1 cellular context compared by ENCODE assay signal in genomic region chr1:45755697-45756096, GRCh38.
A peak's percentile ranks its signal among the peaks of the same experiment; 100 is the strongest.
TF ChIP-seq lines count a peak whose summit lies in the region.

No MANE protein-coding gene starts in this region.

TF ChIP-seq in K562, 482 proteins besides CTCF, POLR2A, EP300 and RAD21:
- 0 out of 2 replicates have a peak, but pooled peaks have one; percentile 24 for TF ChIP-seq CTBP1 (IDR thresholded peaks at IDR 0.05; ENCODE audit: borderline replicate concordance)
- no peak for TF ChIP-seq ZFP91 (CRISPR knock-in tag; IDR thresholded peaks at IDR 0.05)
- TF ChIP-seq HINFP (tag; conservative IDR thresholded peaks at IDR 0.05; ENCODE audit: low read depth) = 0 out of 2 replicates have a peak, but pooled peaks have one; percentile 3
- no peak for TF ChIP-seq PHF20 (IDR thresholded peaks at IDR 0.05; ENCODE audit: partially characterized antibody)
- TF ChIP-seq ZNF589 (CRISPR knock-in tag; IDR thresholded peaks at IDR 0.05; ENCODE audit: low read depth) = no peak
- no peak for TF ChIP-seq BHLHE40 (IDR thresholded peaks at IDR 0.05; ENCODE audit: low read length)
- no peak for TF ChIP-seq ZNF609 (CRISPR knock-in tag; IDR thresholded peaks at IDR 0.05; ENCODE audit: borderline replicate concordance)
- peak; percentile 71 for TF ChIP-seq HMBOX1 (IDR thresholded peaks at IDR 0.05)
- TF ChIP-seq PPARD (CRISPR knock-in tag; IDR thresholded peaks at IDR 0.05) = no peak
- TF ChIP-seq TCF7 (IDR thresholded peaks at IDR 0.05; ENCODE audit: borderline replicate concordance) = no peak
- TF ChIP-seq KLF10 (CRISPR knock-in tag; IDR thresholded peaks at IDR 0.05) = no peak
- TF ChIP-seq ESRRA (IDR thresholded peaks at IDR 0.05; ENCODE audit: borderline replicate concordance, low read depth) = peak; percentile 63
- TF ChIP-seq FOXM1 (IDR thresholded peaks at IDR 0.05; ENCODE audit: low read depth) = peak; percentile 23; the same call in 1 of the 2 replicates
- TF ChIP-seq FOXM1 (CRISPR knock-in tag; IDR thresholded peaks at IDR 0.05; ENCODE audit: low read depth) = no peak
- TF ChIP-seq ATF6 (CRISPR knock-in tag; IDR thresholded peaks at IDR 0.05) = no peak
